Comparison of ENCODE assay signal across 1 cellular context in the genomic region with DNA sequence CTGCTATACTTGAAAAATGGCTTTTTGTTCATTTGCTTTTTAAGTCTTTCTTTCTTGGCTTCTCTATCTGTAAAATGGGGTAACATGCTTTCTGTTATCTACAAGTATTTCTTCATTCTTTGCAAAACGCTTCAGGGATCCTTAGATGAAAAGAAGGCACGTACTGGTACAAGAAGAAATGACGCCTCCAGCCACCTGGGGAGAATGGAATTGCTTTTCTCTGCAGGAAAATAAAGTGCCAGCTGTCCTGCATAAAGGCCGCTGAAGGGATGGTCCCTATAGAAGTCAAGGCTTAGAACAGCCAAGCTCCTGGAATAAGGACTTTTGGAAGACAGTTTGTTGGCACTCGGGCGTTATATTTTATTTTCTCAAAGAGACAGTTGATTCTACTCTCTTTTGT.
TF ChIP-seq lines count a peak whose summit lies in the region.

No MANE protein-coding gene starts in this region.

TF ChIP-seq in GM23338, 12 proteins besides CTCF, POLR2A, EP300 and RAD21 (continued from another document):
- TF ChIP-seq, protein P1, sequence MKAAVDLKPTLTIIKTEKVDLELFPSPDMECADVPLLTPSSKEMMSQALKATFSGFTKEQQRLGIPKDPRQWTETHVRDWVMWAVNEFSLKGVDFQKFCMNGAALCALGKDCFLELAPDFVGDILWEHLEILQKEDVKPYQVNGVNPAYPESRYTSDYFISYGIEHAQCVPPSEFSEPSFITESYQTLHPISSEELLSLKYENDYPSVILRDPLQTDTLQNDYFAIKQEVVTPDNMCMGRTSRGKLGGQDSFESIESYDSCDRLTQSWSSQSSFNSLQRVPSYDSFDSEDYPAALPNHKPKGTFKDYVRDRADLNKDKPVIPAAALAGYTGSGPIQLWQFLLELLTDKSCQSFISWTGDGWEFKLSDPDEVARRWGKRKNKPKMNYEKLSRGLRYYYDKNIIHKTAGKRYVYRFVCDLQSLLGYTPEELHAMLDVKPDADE (IDR thresholded peaks at IDR 0.05) = no peak
- no peak for TF ChIP-seq ZNF114 (CRISPR knock-in tag; IDR thresholded peaks at IDR 0.05)
